In the genomic region with DNA sequence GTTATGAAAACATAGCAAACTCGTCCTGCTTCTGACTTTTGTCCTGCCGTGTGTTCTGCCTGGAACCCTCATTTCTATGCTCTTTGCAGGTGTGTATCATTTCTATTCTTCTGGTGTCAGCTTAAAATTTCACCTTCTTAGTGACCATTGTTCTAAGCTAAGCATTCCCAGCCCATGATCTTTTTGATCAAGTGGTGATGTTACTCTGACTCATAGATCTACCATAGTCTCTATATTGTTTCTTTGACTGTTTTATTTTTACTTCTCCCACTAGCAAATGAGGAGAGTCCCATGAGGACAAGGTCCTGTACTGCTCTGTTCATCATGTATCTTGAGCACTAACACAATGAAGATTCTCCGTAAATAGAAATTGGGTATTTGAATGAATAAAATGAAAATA, we compare ENCODE assay signal across 12 cellular contexts. TPM values are rescaled to one million over a fixed set of nuclear protein-coding genes. Genes with fewer than 3 reads are reported as not detected.
"Had no signal": no experiment of that assay in that cellular context is flagged by ENCODE, and none has a peak within 500 bp of the region (broad histone marks: within the 10 kb centered on the region; RNA-seq: fewer than 3 reads in every experiment).

No MANE protein-coding gene starts in this region.

- H2AFZ ChIP-seq: hepatocyte had no signal

- H3K4me1 ChIP-seq: prostate gland, right lobe of liver, transverse colon had no signal

- H3K36me3 ChIP-seq: prostate gland, right lobe of liver, spleen, transverse colon had no signal

- H3K9me3 ChIP-seq: prostate gland, right lobe of liver, transverse colon had no signal

- DNase-seq: activated B cell treated with CpG ODN at 0.5 μM for 24 hours; activated CD4-positive, alpha-beta T cell treated with anti-CD3 and anti-CD28 coated beads, Interleukin-2, amount 10 ng/mL, durations not matched to agents 7 days and 5 days; occipital lobe; right lobe of liver; spleen; stimulated activated CD4-positive, alpha-beta T cell treated with anti-CD3 and anti-CD28 coated beads, Interleukin-1b, Interleukin-23, amount 100 ng/mL, for 48 hours; transverse colon had no signal

- ATAC-seq: natural killer cell treated with Interleukin-12 subunit alpha and Interleukin-12 subunit beta and Interleukin-15 and Interleukin-18, amount 100 ng/mL, for 72 hours; stimulated activated memory B cell treated with anti-CD40 and anti-IgM and Interleukin-4, amounts not matched to agents 10 μg/mL and 1 μg/mL and 100 μg/mL, for 72 hours had no signal

- H3K27ac ChIP-seq: hepatocyte, prostate gland, right lobe of liver, transverse colon had no signal

- H3K4me2 ChIP-seq: hepatocyte had no signal

- H3K27me3 ChIP-seq: hepatocyte, right lobe of liver, spleen, transverse colon had no signal

- H3K79me2 ChIP-seq: hepatocyte had no signal

- H3K4me3 ChIP-seq: hepatocyte, prostate gland, right lobe of liver, spleen, transverse colon had no signal

RNA-seq across cellular contexts. Expression of gene CXCL6, which starts 14.1 kb away (rescaled TPM):
- total RNA-seq: activated B cell treated with CpG ODN at 0.5 μM for 24 hours; activated CD4-positive, alpha-beta T cell treated with anti-CD3 and anti-CD28 coated beads, Interleukin-2, amount 10 ng/mL, durations not matched to agents 7 days and 5 days; activated CD8-positive, alpha-beta memory T cell treated with anti-CD3 and anti-CD28 coated beads for 36 hours; natural killer cell treated with Interleukin-12 subunit alpha and Interleukin-12 subunit beta and Interleukin-15 and Interleukin-18, amount 100 ng/mL, for 72 hours; transverse colon had no signal

RNA-seq across cellular contexts. Expression of gene PF4V1, which starts 30.7 kb away (rescaled TPM):
- total RNA-seq: activated B cell treated with CpG ODN at 0.5 μM for 24 hours; activated CD4-positive, alpha-beta T cell treated with anti-CD3 and anti-CD28 coated beads, Interleukin-2, amount 10 ng/mL, durations not matched to agents 7 days and 5 days; activated CD8-positive, alpha-beta memory T cell treated with anti-CD3 and anti-CD28 coated beads for 36 hours; hepatocyte; natural killer cell treated with Interleukin-12 subunit alpha and Interleukin-12 subunit beta and Interleukin-15 and Interleukin-18, amount 100 ng/mL, for 72 hours; prostate gland; right lobe of liver; transverse colon had no signal
- polyA plus RNA-seq: hepatocyte had no signal

RNA-seq across cellular contexts. Expression of gene CXCL1, which starts 46.8 kb away (rescaled TPM):
- total RNA-seq: activated B cell treated with CpG ODN at 0.5 μM for 24 hours; activated CD4-positive, alpha-beta T cell treated with anti-CD3 and anti-CD28 coated beads, Interleukin-2, amount 10 ng/mL, durations not matched to agents 7 days and 5 days; activated CD8-positive, alpha-beta memory T cell treated with anti-CD3 and anti-CD28 coated beads for 36 hours had no signal
